Comparison of ENCODE assay signal across 8 cellular contexts in the genomic region with DNA sequence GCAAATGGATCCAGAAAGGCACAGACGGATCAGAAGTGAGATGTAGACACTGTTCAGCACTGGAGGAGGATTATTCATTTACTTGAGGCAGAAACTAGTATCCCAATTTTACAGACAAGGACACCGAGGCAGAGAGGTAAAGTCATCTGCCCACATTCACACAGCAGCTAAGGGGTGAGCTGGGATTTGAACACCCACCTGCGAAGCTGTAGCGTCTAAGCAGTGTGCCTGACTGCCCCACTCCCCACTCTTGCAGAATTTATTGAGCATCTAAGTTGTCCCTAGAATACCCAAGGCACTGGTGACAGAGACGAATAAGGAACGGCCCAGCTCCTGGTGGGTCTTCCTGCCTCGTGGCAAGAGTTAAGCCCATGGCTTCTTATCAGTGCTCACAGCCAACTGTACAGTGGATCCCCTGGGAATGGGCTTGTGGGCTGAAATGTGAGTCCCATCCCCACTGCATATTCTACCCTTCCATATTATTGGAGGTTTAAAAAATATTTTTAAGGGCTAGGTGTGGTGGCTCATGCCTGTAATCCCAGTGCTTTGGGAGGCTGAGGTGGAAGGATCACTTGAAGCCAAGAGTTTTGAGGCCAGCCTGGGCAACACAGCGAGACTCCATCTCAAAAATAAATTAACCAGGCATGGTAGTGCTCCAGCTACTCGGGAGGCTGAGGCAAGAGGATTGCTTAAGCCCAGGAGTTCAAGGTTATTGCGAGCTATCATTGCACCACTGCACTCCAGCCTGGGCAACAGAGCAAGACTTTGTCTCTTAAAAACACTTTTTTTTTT.
DNase-seq lines count a peak whose midpoint lies in the region; ATAC-seq and TF ChIP-seq lines count a peak whose summit lies in the region.

No MANE protein-coding gene starts in this region.

- no peaks in the 10 kb centered on the region for H3K27me3 Mint-ChIP-seq in activated T-cell treated with anti-CD3 and anti-CD28 coated beads, Interleukin-2, amount 50 U/mL, for 24 hours
- no peaks in the 10 kb centered on the region for H3K27me3 Mint-ChIP-seq in activated naive CD8-positive, alpha-beta T cell treated with anti-CD3 and anti-CD28 coated beads, Interleukin-2, amount 50 U/mL, for 24 hours
- no peaks in the 10 kb centered on the region for H3K27me3 Mint-ChIP-seq in memory B cell

- WGBS in transverse colon (ENCODE audit: low coverage in 1 of 2), 2 donors: 71 to 73% methylated on average over 3 to 10 of the region's 10 CpGs

- H3K9me3 ChIP-seq in transverse colon: no peaks in the 10 kb centered on the region

- intact Hi-C loops in transverse colon (cut with DNase I; ENCODE audit: low total_unique reads): no loop called here

- in situ Hi-C loops in transverse colon (cut with MboI; ENCODE audit: low pct_ligation_motif_present in 1 of 4, low pct_unique_long_range_greater_than_20kb in 1 of 4, low sequenced_read_pairs in 3 of 4): no loop called here

- DNase-seq in activated T-cell treated with anti-CD3 and anti-CD28 coated beads, Interleukin-2, amount 50 U/mL, for 24 hours: no peak
- no peak for DNase-seq in activated T-cell treated with anti-CD3 and anti-CD28 coated beads for 4 hours
- DNase-seq in activated naive CD8-positive, alpha-beta T cell treated with anti-CD3 and anti-CD28 coated beads, Interleukin-2, amount 50 U/mL, for 24 hours: no peak
- no peak for DNase-seq in memory B cell (ENCODE audit: low spot score in 2 of 2)
- peak; percentile 7 for DNase-seq in transverse colon
- no peak for DNase-seq in effector CD4-positive, alpha-beta T cell
- DNase-seq in NK-92 (lab: John Stamatoyannopoulos, UW; ENCODE audit: unreplicated experiment): no peak
- DNase-seq in NCI-H510A treated with DMSO at 0.1 percent for 48 hours (lab: John Stamatoyannopoulos, UW): no peak

- TF ChIP-seq CTCF in transverse colon (IDR thresholded peaks at IDR 0.05): no peak

- TF ChIP-seq POLR2A in transverse colon (IDR thresholded peaks at IDR 0.05): no peak

- H3K36me3 Mint-ChIP-seq in activated T-cell treated with anti-CD3 and anti-CD28 coated beads, Interleukin-2, amount 50 U/mL, for 24 hours (ENCODE audit: low read depth): peaks cover 32% of the 10 kb centered on the region
- peaks cover 14% of the 10 kb centered on the region for H3K36me3 Mint-ChIP-seq in activated naive CD8-positive, alpha-beta T cell treated with anti-CD3 and anti-CD28 coated beads, Interleukin-2, amount 50 U/mL, for 24 hours (ENCODE audit: low read depth)
- H3K36me3 Mint-ChIP-seq in memory B cell: peaks cover 17% of the 10 kb centered on the region

- peak overlapping the region; percentile 86 for H3K4me3 Mint-ChIP-seq in activated T-cell treated with anti-CD3 and anti-CD28 coated beads, Interleukin-2, amount 50 U/mL, for 24 hours
- peak overlapping the region; percentile 92 for H3K4me3 Mint-ChIP-seq in activated naive CD8-positive, alpha-beta T cell treated with anti-CD3 and anti-CD28 coated beads, Interleukin-2, amount 50 U/mL, for 24 hours
- H3K4me3 Mint-ChIP-seq in memory B cell: peak overlapping the region; percentile 92

- peaks cover 5 to 35% (median 21%) of the 10 kb centered on the region in 4 donors for H3K4me1 ChIP-seq in transverse colon

- H3K4me3 ChIP-seq in transverse colon: peak overlapping the region in 1 of 4 donors; percentile 78

- no peak for ATAC-seq in activated naive CD8-positive, alpha-beta T cell treated with anti-CD3 and anti-CD28 coated beads, Interleukin-2, amount 50 U/mL, for 24 hours
- ATAC-seq in memory B cell (ENCODE audit: low read depth): no peak

- H3K27ac ChIP-seq in transverse colon: peak overlapping the region; percentile 88 to 91 (median 89)

- peak overlapping the region; percentile 90 for H3K27ac Mint-ChIP-seq in activated T-cell treated with anti-CD3 and anti-CD28 coated beads, Interleukin-2, amount 50 U/mL, for 24 hours
- H3K27ac Mint-ChIP-seq in activated naive CD8-positive, alpha-beta T cell treated with anti-CD3 and anti-CD28 coated beads, Interleukin-2, amount 50 U/mL, for 24 hours: peak overlapping the region; percentile 86
- peak overlapping the region; percentile 96 for H3K27ac Mint-ChIP-seq in memory B cell

- no peaks in the 10 kb centered on the region for H3K27me3 ChIP-seq in transverse colon

- H3K9me3 Mint-ChIP-seq in activated T-cell treated with anti-CD3 and anti-CD28 coated beads, Interleukin-2, amount 50 U/mL, for 24 hours: no peaks in the 10 kb centered on the region
- H3K9me3 Mint-ChIP-seq in activated naive CD8-positive, alpha-beta T cell treated with anti-CD3 and anti-CD28 coated beads, Interleukin-2, amount 50 U/mL, for 24 hours: no peaks in the 10 kb centered on the region
- no peaks in the 10 kb centered on the region for H3K9me3 Mint-ChIP-seq in memory B cell

- H3K36me3 ChIP-seq in transverse colon: no peaks in the 10 kb centered on the region

- peaks cover 69% of the 10 kb centered on the region for H3K4me1 Mint-ChIP-seq in activated T-cell treated with anti-CD3 and anti-CD28 coated beads, Interleukin-2, amount 50 U/mL, for 24 hours (ENCODE audit: low read depth)
- H3K4me1 Mint-ChIP-seq in activated naive CD8-positive, alpha-beta T cell treated with anti-CD3 and anti-CD28 coated beads, Interleukin-2, amount 50 U/mL, for 24 hours: peaks cover 53% of the 10 kb centered on the region
- peaks cover 62% of the 10 kb centered on the region for H3K4me1 Mint-ChIP-seq in memory B cell

- TF ChIP-seq EP300 in transverse colon (IDR thresholded peaks at IDR 0.05; ENCODE audit: low read depth): no peak
